9 cellular contexts compared by ENCODE assay signal in genomic region chr16:85234310-85235235, GRCh38.
DNase-seq lines count a peak whose midpoint lies in the region; ATAC-seq, FAIRE-seq and TF ChIP-seq lines count a peak whose summit lies in the region.
"Had no signal": no experiment of that assay in that cellular context is flagged by ENCODE, and none has a peak within 500 bp of the region (broad histone marks: within the 10 kb centered on the region; RNA-seq: fewer than 3 reads in every experiment).

No MANE protein-coding gene starts in this region.

- no peak for TF ChIP-seq POLR2A in A549 (IDR thresholded peaks at IDR 0.05; ENCODE audit: low read length)

- no peaks in the 10 kb centered on the region for H3K36me3 ChIP-seq in lung (ENCODE audit: control insufficient read depth in 2 of 2, insufficient read depth in 2 of 2, low read length in 2 of 2)
- no peaks in the 10 kb centered on the region for H3K36me3 ChIP-seq in MM.1S (replicated peaks; ENCODE audit: insufficient read depth, low read length)

- H2AFZ ChIP-seq in MM.1S (ENCODE audit: low read length), result no peak overlapping the region

- H3K79me2 ChIP-seq in MM.1S (ENCODE audit: low read length), result no peaks in the 10 kb centered on the region

- no peaks in the 10 kb centered on the region for H4K20me1 ChIP-seq in MM.1S (ENCODE audit: insufficient read depth, low read length)

- H3K9me3 ChIP-seq in A549 (no peaks in the 10 kb centered on the region), lung (ENCODE audit: control insufficient read depth in 2 of 2, insufficient read depth in 1 of 2, low read length in 1 of 2) (no peaks in the 10 kb centered on the region), MM.1S (replicated peaks; ENCODE audit: insufficient read depth, low read length) (no peaks in the 10 kb centered on the region)

- CTCF ChIA-PET in A549 (lab: Yijun Ruan, JAX), result interaction anchor here (0.9 to 2.4 kb wide), 6 partner anchors 11 to 91 kb away, joined by 3 to 12 read pairs (median 5); no protein-coding TSS in a partner anchor

- DNase-seq in A549 (ENCODE audit: low read depth in 1 of 2, low spot score in 1 of 2), result peak; percentile 37 to 75
- DNase-seq in HuH-7.5 (ENCODE audit: low spot score), result peak; percentile 99
- DNase-seq in dedifferentiated amniotic fluid mesenchymal stem cell (ENCODE audit: extremely low spot score), result peak; percentile 82
- peak; percentile 40 for DNase-seq in lung (ENCODE audit: low spot score)
- no peak for DNase-seq in MM.1S

- no peaks in the 10 kb centered on the region for H3F3A ChIP-seq in MM.1S (ENCODE audit: insufficient read depth, low read length)

- H3K9me2 ChIP-seq in MM.1S (replicated peaks; ENCODE audit: insufficient read depth, low read length), result no peaks in the 10 kb centered on the region

- ATAC-seq in A549 (peak; percentile 48 to 85; a peak in 4 of 6 replicates), lung (ENCODE audit: insufficient read depth, low FRiP score) (peak; percentile 73), GM18858 (IDR thresholded peaks at IDR 0.05; ENCODE audit: unreplicated experiment) (no peak), HG03095 (IDR thresholded peaks at IDR 0.05; ENCODE audit: unreplicated experiment) (no peak), GM21360 (IDR thresholded peaks at IDR 0.05; ENCODE audit: unreplicated experiment) (no peak)

- no peak for TF ChIP-seq EP300 in A549 (IDR thresholded peaks at IDR 0.05)

- WGBS in A549 (ENCODE audit: missing lambda C conversion rate), result 62% methylated on average over 17 of the region's 36 CpGs
- 27 to 40% methylated on average over 36 of the region's 36 CpGs for WGBS in lung, 2 donors

- no peak overlapping the region for H3K9ac ChIP-seq in MM.1S (ENCODE audit: low read length)

- H3K4me1 ChIP-seq in A549 (peaks cover 15% of the 10 kb centered on the region; the same call in 2 of the 3 replicates), lung (ENCODE audit: control insufficient read depth in 2 of 2, insufficient read depth in 2 of 2, low read length in 2 of 2) (peaks cover 4 to 13% of the 10 kb centered on the region in 2 donors), MM.1S (ENCODE audit: low read length) (no peaks in the 10 kb centered on the region)

- H3K27ac ChIP-seq in A549 (peak overlapping the region in 1 of 2 experiments; percentile 73; a peak in 3 of 6 replicates), lung (ENCODE audit: low read depth in 1 of 2, low read length in 1 of 2) (peak overlapping the region in 1 of 2 donors; percentile 13), MM.1S (ENCODE audit: low read length) (no peak overlapping the region)

- H3K4me3 ChIP-seq in A549, result peak overlapping the region; percentile 42
- H3K4me3 ChIP-seq in lung, result no peak overlapping the region
- H3K4me3 ChIP-seq in MM.1S (ENCODE audit: low read length), result no peak overlapping the region

- no peak for FAIRE-seq in A549 (lab: Jason Lieb, UNC)
- FAIRE-seq: G401.6 had no signal

- TF ChIP-seq RAD21 in A549 (conservative IDR thresholded peaks at IDR 0.05 in 1 of 2, IDR thresholded peaks at IDR 0.05 in 1 of 2), result no peak

- TF ChIP-seq CTCF in A549 (IDR thresholded peaks at IDR 0.05) (no peak), lung (IDR thresholded peaks at IDR 0.05; ENCODE audit: control extremely low read depth, extremely low read depth) (no peak), MM.1S (IDR thresholded peaks at IDR 0.05; ENCODE audit: low read length) (no peak)

- POLR2A ChIA-PET in A549 (lab: Yijun Ruan, JAX), result no interaction called here

- no peaks in the 10 kb centered on the region for H3K27me3 ChIP-seq in lung (ENCODE audit: control insufficient read depth, insufficient read depth)
- peaks cover 31% of the 10 kb centered on the region; the same call in 1 of the 2 replicates for H3K27me3 ChIP-seq in MM.1S (replicated peaks; ENCODE audit: insufficient read depth, low read length)

- peak overlapping the region; percentile 86 for H3K4me2 ChIP-seq in A549
- H3K4me2 ChIP-seq in MM.1S (ENCODE audit: low read depth, low read length), result no peak overlapping the region

TF ChIP-seq in A549, 52 proteins besides CTCF, POLR2A, EP300 and RAD21:
- TF ChIP-seq POLR2AphosphoS2 (conservative IDR thresholded peaks at IDR 0.05; ENCODE audit: low read length) (no peak), SMC3 (IDR thresholded peaks at IDR 0.05) (no peak), HEYL (CRISPR knock-in tag; IDR thresholded peaks at IDR 0.05) (no peak), NPAS2 (CRISPR knock-in tag; IDR thresholded peaks at IDR 0.05; ENCODE audit: borderline replicate concordance) (no peak), EHF (CRISPR knock-in tag; IDR thresholded peaks at IDR 0.05) (no peak), MYC (IDR thresholded peaks at IDR 0.05; ENCODE audit: borderline replicate concordance, low read length) (no peak), RARB (CRISPR knock-in tag; IDR thresholded peaks at IDR 0.05) (no peak), NFE2L2 (conservative IDR thresholded peaks at IDR 0.05; ENCODE audit: low read length) (no peak), FOXS1 (CRISPR knock-in tag; IDR thresholded peaks at IDR 0.05) (no peak)

Comparison
In these comparisons a context has a peak if more than half of its experiments do, and no peak if none do; other contexts are left out.
1. ATAC-seq: peak in A549 (2 of 2) and lung (single experiment); none in GM18858 (single experiment), HG03095 (single experiment) and GM21360 (single experiment).